ENCODE assay signal across 27 cellular contexts in the genomic region with DNA sequence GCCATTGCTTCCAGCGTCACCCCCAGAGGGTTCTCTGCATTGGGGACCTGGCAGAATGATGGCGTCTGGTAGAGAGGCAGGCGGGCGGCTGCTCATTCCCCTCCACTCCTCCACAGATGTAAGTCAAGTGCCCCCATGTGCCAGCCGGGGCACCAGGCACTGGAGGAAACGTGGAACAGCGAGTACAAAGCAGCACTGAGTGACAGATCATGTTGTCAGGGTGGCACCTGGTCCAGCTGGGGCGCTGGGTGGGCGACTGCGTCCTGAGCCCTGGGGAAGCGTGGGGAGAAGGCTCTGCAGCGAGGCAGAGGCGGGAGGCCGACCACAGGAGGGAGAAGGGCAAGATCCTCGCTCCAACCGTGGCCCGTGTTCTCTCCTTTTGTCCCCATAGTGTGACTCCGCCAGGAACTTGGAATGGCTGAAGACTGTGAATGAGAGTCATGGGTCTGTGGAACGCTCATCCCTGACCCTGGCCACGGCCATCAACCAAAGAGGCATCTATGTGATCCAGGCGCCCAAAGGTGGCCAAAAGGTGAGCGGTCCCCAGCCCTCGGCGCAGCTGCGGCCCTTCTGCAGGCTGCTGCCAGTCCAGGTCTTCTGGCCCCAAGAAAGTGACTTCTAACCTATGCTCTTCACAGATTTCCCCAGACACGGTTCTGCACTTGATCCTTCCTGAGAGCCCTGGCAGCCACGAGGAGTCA.
"Had no signal": no experiment of that assay in that cellular context is flagged by ENCODE, and none has a peak within 500 bp of the region (broad histone marks: within the 10 kb centered on the region; RNA-seq: fewer than 3 reads in every experiment).

No MANE protein-coding gene starts in this region.

- H3K27me3 Mint-ChIP-seq: activated CD4-positive, alpha-beta T cell treated with anti-CD3 and anti-CD28 coated beads, Interleukin-2, amount 10 ng/mL, durations not matched to agents 24 days and 14 days; brain; effector memory CD8-positive, alpha-beta T cell; naive B cell; stimulated activated naive CD8-positive, alpha-beta T cell treated with anti-CD3 and anti-CD28 coated beads, Interleukin-15, Interleukin-2, amounts not matched to agents 100 ng/mL and 50 ng/mL, for 24 hours had no signal

- H3K27ac ChIP-seq: adrenal gland, ascending aorta, cardiac muscle cell, neural progenitor cell, SK-N-MC, upper lobe of left lung had no signal

- H3K4me3 ChIP-seq: adrenal gland, ascending aorta, cardiac muscle cell, neural progenitor cell, SK-N-MC, upper lobe of left lung had no signal

- H3K4me3 Mint-ChIP-seq: activated CD4-positive, alpha-beta T cell treated with anti-CD3 and anti-CD28 coated beads, Interleukin-2, amount 10 ng/mL, durations not matched to agents 24 days and 14 days; activated T-helper 1 cell treated with anti-CD3 and anti-CD28 coated beads, Interleukin-12 subunit alpha, Interleukin-12 subunit beta, Interleukin-2, Interleukin-4 antibody, amounts not matched to agents 30 ng/mL and 10 ng/mL and 1 ng/mL, durations not matched to agents 14 hours and 24 hours and 36 hours; brain; effector memory CD8-positive, alpha-beta T cell; immature natural killer cell; mesothelial cell of epicardium; naive B cell; neural progenitor cell; stimulated activated naive CD8-positive, alpha-beta T cell treated with anti-CD3 and anti-CD28 coated beads, Interleukin-15, Interleukin-2, amounts not matched to agents 100 ng/mL and 50 ng/mL, for 24 hours had no signal

- H3K27ac Mint-ChIP-seq: activated CD4-positive, alpha-beta T cell treated with anti-CD3 and anti-CD28 coated beads, Interleukin-2, amount 10 ng/mL, durations not matched to agents 24 days and 14 days; brain; mesothelial cell of epicardium; neural progenitor cell; stimulated activated naive CD8-positive, alpha-beta T cell treated with anti-CD3 and anti-CD28 coated beads, Interleukin-15, Interleukin-2, amounts not matched to agents 100 ng/mL and 50 ng/mL, for 24 hours had no signal

- H3K4me1 Mint-ChIP-seq: brain, mesothelial cell of epicardium, naive B cell, neural progenitor cell had no signal

- H3K9me3 Mint-ChIP-seq: activated CD4-positive, alpha-beta T cell treated with anti-CD3 and anti-CD28 coated beads, Interleukin-2, amount 10 ng/mL, durations not matched to agents 24 days and 14 days; activated naive CD4-positive, alpha-beta T cell treated with anti-CD3 and anti-CD28 coated beads, Interleukin-2, amount 50 U/mL, for 72 hours; activated T-helper 1 cell treated with anti-CD3 and anti-CD28 coated beads, Interleukin-12 subunit alpha, Interleukin-12 subunit beta, Interleukin-2, Interleukin-4 antibody, amounts not matched to agents 30 ng/mL and 10 ng/mL and 1 ng/mL, durations not matched to agents 14 hours and 24 hours and 36 hours; brain; effector memory CD8-positive, alpha-beta T cell; immature natural killer cell; mesothelial cell of epicardium; naive B cell; neural progenitor cell; stimulated activated naive CD8-positive, alpha-beta T cell treated with anti-CD3 and anti-CD28 coated beads, Interleukin-15, Interleukin-2, amounts not matched to agents 100 ng/mL and 50 ng/mL, for 24 hours had no signal

- H3K27me3 ChIP-seq: adrenal gland, ascending aorta, cardiac muscle cell, neural progenitor cell, upper lobe of left lung had no signal

- H3K36me3 ChIP-seq: neural progenitor cell had no signal

- H3K4me1 ChIP-seq: adrenal gland, ascending aorta, neural progenitor cell, upper lobe of left lung had no signal

- DNase-seq: activated CD4-positive, alpha-beta T cell treated with anti-CD3 and anti-CD28 coated beads, Interleukin-2, amount 10 ng/mL, durations not matched to agents 24 days and 14 days; activated CD4-positive, CD25-positive, alpha-beta regulatory T cell treated with anti-CD3 and anti-CD28 coated beads, Interleukin-2, amount 50 U/mL, for 72 hours; activated gamma-delta T cell treated with Interleukin-2 at 50 U/mL for 16 hours; activated T-cell treated with anti-CD3 and anti-CD28 coated beads for 4 hours; adrenal gland; cortex of kidney; effector memory CD8-positive, alpha-beta T cell; head of caudate nucleus; hippocampal formation; immature natural killer cell; kidney; left colon; naive B cell; right cardiac atrium; stimulated activated CD4-positive, alpha-beta T cell treated with anti-CD3 and anti-CD28 coated beads, Interleukin-2, amount 100 ng/mL, for 48 hours; substantia nigra; T1000; upper lobe of left lung had no signal

- ATAC-seq: activated naive CD4-positive, alpha-beta T cell treated with anti-CD3 and anti-CD28 coated beads, Interleukin-2, amount 50 U/mL, for 72 hours; effector memory CD8-positive, alpha-beta T cell; left colon; right cardiac atrium had no signal

- H3K9me3 ChIP-seq: adrenal gland, ascending aorta, upper lobe of left lung had no signal
